ENCODE assay signal across 7 cellular contexts in genomic region chr9:123887837-123888236, GRCh38.
"Had no signal": no experiment of that assay in that cellular context is flagged by ENCODE, and none has a peak within 500 bp of the region (broad histone marks: within the 10 kb centered on the region; RNA-seq: fewer than 3 reads in every experiment).

No MANE protein-coding gene starts in this region.

- H3K4me2 ChIP-seq: KMS-11 had no signal

- ATAC-seq: K562 had no signal

- H3K9ac ChIP-seq: KMS-11 had no signal

- H3K4me3 ChIP-seq: K562 had no signal

- FAIRE-seq: HTR-8/SVneo, K562 had no signal

- DNase-seq: IMR-90, KBM-7, KG1 had no signal

- H3K27ac ChIP-seq: HL-60, KMS-11 had no signal
